In the genomic region with DNA sequence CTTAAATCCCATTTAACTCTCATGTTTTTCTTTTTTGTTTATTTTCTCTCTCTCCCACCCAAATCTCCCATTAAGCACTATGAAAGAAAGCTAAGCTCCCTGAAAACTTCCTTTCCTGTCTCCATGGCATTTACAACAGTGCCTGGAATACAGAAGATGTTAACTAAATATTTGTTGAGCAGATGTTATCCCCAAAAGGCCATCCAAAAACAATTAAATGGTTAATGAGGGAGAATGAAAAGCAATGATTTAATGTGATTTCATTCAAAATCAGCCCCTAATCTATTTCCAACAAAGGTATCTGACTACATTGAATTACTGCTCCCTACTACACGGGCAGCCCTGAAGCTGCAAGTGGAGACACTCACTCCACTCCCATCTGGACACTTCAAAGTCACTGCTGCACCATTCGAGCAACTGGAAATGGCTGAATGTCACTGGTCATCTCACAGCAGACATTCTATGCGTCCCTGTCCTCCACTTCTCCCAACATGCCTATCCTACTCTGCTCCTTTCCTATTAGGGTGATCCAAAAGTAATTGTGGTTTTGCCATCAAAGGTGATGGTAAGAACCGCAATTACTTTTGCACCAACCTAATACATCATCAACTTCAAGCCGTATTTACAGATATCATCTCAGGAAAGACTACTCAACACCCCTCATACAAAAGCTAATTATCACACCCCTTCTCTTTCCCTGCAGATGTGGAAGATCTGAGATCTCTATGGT, we compare ENCODE assay signal across 1 cellular context.
TF ChIP-seq lines count a peak whose summit lies in the region.

No MANE protein-coding gene starts in this region.

TF ChIP-seq in HEK293, 187 proteins besides CTCF, POLR2A, EP300 and RAD21 (continued from another document):
- TF ChIP-seq, protein P1, sequence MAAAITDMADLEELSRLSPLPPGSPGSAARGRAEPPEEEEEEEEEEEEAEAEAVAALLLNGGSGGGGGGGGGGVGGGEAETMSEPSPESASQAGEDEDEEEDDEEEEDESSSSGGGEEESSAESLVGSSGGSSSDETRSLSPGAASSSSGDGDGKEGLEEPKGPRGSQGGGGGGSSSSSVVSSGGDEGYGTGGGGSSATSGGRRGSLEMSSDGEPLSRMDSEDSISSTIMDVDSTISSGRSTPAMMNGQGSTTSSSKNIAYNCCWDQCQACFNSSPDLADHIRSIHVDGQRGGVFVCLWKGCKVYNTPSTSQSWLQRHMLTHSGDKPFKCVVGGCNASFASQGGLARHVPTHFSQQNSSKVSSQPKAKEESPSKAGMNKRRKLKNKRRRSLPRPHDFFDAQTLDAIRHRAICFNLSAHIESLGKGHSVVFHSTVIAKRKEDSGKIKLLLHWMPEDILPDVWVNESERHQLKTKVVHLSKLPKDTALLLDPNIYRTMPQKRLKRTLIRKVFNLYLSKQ (tag by site-specific recombination; IDR thresholded peaks at IDR 0.05; ENCODE audit: borderline replicate concordance) = no peak
- no peak for TF ChIP-seq ZNF677 (tag by site-specific recombination; IDR thresholded peaks at IDR 0.05)
- TF ChIP-seq MEIS1 (CRISPR knock-in tag; IDR thresholded peaks at IDR 0.05; ENCODE audit: borderline replicate concordance) = no peak
- no peak for TF ChIP-seq ZNF571 (tag by site-specific recombination; IDR thresholded peaks at IDR 0.05)
- TF ChIP-seq ZNF561 (tag by site-specific recombination; IDR thresholded peaks at IDR 0.05; ENCODE audit: borderline replicate concordance) = no peak
- TF ChIP-seq ZNF426 (tag by site-specific recombination; IDR thresholded peaks at IDR 0.05) = no peak
- no peak for TF ChIP-seq ZNF169 (tag by site-specific recombination; IDR thresholded peaks at IDR 0.05)
- TF ChIP-seq ZNF174 (tag by site-specific recombination; IDR thresholded peaks at IDR 0.05) = no peak
- TF ChIP-seq ZNF785 (tag by site-specific recombination; IDR thresholded peaks at IDR 0.05) = no peak
- peak; percentile 48; the same call in 1 of the 2 replicates for TF ChIP-seq ZEB2 (tag by site-specific recombination; IDR thresholded peaks at IDR 0.05)
- TF ChIP-seq, protein P2, sequence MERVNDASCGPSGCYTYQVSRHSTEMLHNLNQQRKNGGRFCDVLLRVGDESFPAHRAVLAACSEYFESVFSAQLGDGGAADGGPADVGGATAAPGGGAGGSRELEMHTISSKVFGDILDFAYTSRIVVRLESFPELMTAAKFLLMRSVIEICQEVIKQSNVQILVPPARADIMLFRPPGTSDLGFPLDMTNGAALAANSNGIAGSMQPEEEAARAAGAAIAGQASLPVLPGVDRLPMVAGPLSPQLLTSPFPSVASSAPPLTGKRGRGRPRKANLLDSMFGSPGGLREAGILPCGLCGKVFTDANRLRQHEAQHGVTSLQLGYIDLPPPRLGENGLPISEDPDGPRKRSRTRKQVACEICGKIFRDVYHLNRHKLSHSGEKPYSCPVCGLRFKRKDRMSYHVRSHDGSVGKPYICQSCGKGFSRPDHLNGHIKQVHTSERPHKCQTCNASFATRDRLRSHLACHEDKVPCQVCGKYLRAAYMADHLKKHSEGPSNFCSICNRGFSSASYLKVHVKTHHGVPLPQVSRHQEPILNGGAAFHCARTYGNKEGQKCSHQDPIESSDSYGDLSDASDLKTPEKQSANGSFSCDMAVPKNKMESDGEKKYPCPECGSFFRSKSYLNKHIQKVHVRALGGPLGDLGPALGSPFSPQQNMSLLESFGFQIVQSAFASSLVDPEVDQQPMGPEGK (tag by site-specific recombination; IDR thresholded peaks at IDR 0.05) = peak; percentile 34; the same call in 1 of the 2 replicates
- TF ChIP-seq GLI4 (tag by site-specific recombination; IDR thresholded peaks at IDR 0.05) = no peak
- no peak for TF ChIP-seq ZNF670 (tag by site-specific recombination; IDR thresholded peaks at IDR 0.05; ENCODE audit: low read depth)
- TF ChIP-seq, protein P3, sequence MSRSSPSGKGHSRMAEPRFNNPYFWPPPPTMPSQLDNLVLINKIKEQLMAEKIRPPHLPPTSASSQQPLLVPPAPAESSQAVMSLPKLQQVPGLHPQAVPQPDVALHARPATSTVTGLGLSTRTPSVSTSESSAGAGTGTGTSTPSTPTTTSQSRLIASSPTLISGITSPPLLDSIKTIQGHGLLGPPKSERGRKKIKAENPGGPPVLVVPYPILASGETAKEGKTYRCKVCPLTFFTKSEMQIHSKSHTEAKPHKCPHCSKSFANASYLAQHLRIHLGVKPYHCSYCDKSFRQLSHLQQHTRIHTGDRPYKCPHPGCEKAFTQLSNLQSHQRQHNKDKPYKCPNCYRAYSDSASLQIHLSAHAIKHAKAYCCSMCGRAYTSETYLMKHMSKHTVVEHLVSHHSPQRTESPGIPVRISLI (tag by site-specific recombination; IDR thresholded peaks at IDR 0.05) = no peak
- no peak for TF ChIP-seq ZNF302 (tag by site-specific recombination; IDR thresholded peaks at IDR 0.05; ENCODE audit: low read depth)
- peak; percentile 99 for TF ChIP-seq ZNF664 (tag by site-specific recombination; IDR thresholded peaks at IDR 0.05)
- no peak for TF ChIP-seq ZNF223 (tag by site-specific recombination; IDR thresholded peaks at IDR 0.05)
- TF ChIP-seq YY1 (tag by site-specific recombination; IDR thresholded peaks at IDR 0.05) = no peak
- TF ChIP-seq ZNF585B (tag by site-specific recombination; IDR thresholded peaks at IDR 0.05) = no peak
- TF ChIP-seq KLF1 (tag by site-specific recombination; IDR thresholded peaks at IDR 0.05) = no peak; the same call in 1 of the 2 replicates
- no peak for TF ChIP-seq ZNF24 (tag by site-specific recombination; IDR thresholded peaks at IDR 0.05)
- TF ChIP-seq, protein P4, sequence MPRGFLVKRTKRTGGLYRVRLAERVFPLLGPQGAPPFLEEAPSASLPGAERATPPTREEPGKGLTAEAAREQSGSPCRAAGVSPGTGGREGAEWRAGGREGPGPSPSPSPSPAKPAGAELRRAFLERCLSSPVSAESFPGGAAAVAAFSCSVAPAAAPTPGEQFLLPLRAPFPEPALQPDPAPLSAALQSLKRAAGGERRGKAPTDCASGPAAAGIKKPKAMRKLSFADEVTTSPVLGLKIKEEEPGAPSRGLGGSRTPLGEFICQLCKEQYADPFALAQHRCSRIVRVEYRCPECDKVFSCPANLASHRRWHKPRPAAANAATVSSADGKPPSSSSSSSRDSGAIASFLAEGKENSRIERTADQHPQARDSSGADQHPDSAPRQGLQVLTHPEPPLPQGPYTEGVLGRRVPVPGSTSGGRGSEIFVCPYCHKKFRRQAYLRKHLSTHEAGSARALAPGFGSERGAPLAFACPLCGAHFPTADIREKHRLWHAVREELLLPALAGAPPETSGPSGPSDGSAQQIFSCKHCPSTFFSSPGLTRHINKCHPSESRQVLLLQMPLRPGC (tag by site-specific recombination; IDR thresholded peaks at IDR 0.05) = no peak
- TF ChIP-seq ZNF394 (tag by site-specific recombination; IDR thresholded peaks at IDR 0.05; ENCODE audit: borderline replicate concordance) = no peak
- no peak for TF ChIP-seq ZFP41 (tag by site-specific recombination; IDR thresholded peaks at IDR 0.05; ENCODE audit: borderline replicate concordance)
- TF ChIP-seq GFI1B (tag by site-specific recombination; IDR thresholded peaks at IDR 0.05) = 0 out of 2 replicates have a peak, but pooled peaks have one; percentile 34
- TF ChIP-seq FEZF1 (tag by site-specific recombination; IDR thresholded peaks at IDR 0.05) = peak; percentile 60; the same call in 1 of the 2 replicates
- no peak for TF ChIP-seq BCL11B (tag by site-specific recombination; IDR thresholded peaks at IDR 0.05; ENCODE audit: low read depth)
- no peak for TF ChIP-seq ZNF37A (tag by site-specific recombination; IDR thresholded peaks at IDR 0.05)
